ENCODE assay signal across 8 cellular contexts in genomic region chr2:169663247-169663646, GRCh38. TPM values are rescaled to one million over a fixed set of nuclear protein-coding genes. Genes with fewer than 3 reads are reported as not detected.
"Had no signal": no experiment of that assay in that cellular context is flagged by ENCODE, and none has a peak within 500 bp of the region (broad histone marks: within the 10 kb centered on the region; RNA-seq: fewer than 3 reads in every experiment).

No MANE protein-coding gene starts in this region.

- H3K4me3 ChIP-seq: GM12878 had no signal

- DNase-seq: GDM1, GF-D8 had no signal

- ATAC-seq: GM12878 had no signal

- FAIRE-seq: G401.6, GM12878, GM12891, GM12892, GM18507, GM19239 had no signal

RNA-seq across cellular contexts. Expression of gene CFAP210, which starts 31.0 kb away (rescaled TPM):
- total RNA-seq: GM12878 had no signal
- polyA plus RNA-seq: GM12878 had no signal
